Comparison of ENCODE assay signal across 15 cellular contexts in genomic region chr10:122207596-122207995, GRCh38.
DNase-seq lines count a peak whose midpoint lies in the region; ATAC-seq, FAIRE-seq and TF ChIP-seq lines count a peak whose summit lies in the region.
"Had no signal": no experiment of that assay in that cellular context is flagged by ENCODE, and none has a peak within 500 bp of the region (broad histone marks: within the 10 kb centered on the region; RNA-seq: fewer than 3 reads in every experiment).

No MANE protein-coding gene starts in this region.

- H3K36me3 ChIP-seq in psoas muscle (ENCODE audit: insufficient read depth in 1 of 2, low read depth in 1 of 2): peaks cover 0 to 53% of the 10 kb centered on the region in 2 donors

- intact Hi-C loops in psoas muscle (cut with DNase I): no loop called here

- FAIRE-seq in HTR-8/SVneo (lab: Jason Lieb, UNC): no peak

- peaks cover 7% of the 10 kb centered on the region for H3K4me1 ChIP-seq in psoas muscle

- ATAC-seq in psoas muscle (no peak), GM21786 (IDR thresholded peaks at IDR 0.05; ENCODE audit: unreplicated experiment) (no peak)
- ATAC-seq: naive thymus-derived CD4-positive, alpha-beta T cell had no signal

- peak overlapping the region; percentile 46 for H3K27ac ChIP-seq in psoas muscle
- H3K27ac ChIP-seq in coronary artery: no peak overlapping the region

- no peaks in the 10 kb centered on the region for H3K9me3 ChIP-seq in psoas muscle

- TF ChIP-seq CTCF in psoas muscle (IDR thresholded peaks at IDR 0.05): no peak
- TF ChIP-seq CTCF in coronary artery (IDR thresholded peaks at IDR 0.05): no peak

- no peaks in the 10 kb centered on the region for H3K27me3 ChIP-seq in psoas muscle (ENCODE audit: insufficient read depth in 3 of 3, low read length in 2 of 3)

- peak; percentile 26 to 42 for DNase-seq in SHP77 (lab: John Stamatoyannopoulos, UW)
- DNase-seq in SHP77 treated with DMSO at 0.1 percent for 48 hours (lab: John Stamatoyannopoulos, UW): no peak
- peak; percentile 29 for DNase-seq in NCI-H2171 (lab: John Stamatoyannopoulos, UW)
- peak; percentile 61 for DNase-seq in cerebellum (ENCODE audit: low spot score)
- DNase-seq in psoas muscle: no peak
- no peak for DNase-seq in HTR-8/SVneo (ENCODE audit: insufficient read length, low spot score)
- no peak for DNase-seq in coronary artery (ENCODE audit: low spot score)
- DNase-seq: activated B cell treated with CpG ODN at 0.5 μM for 24 hours; activated CD8-positive, alpha-beta memory T cell treated with anti-CD3 and anti-CD28 coated beads, Interleukin-2, amount 50 U/mL, for 48 hours; activated naive CD4-positive, alpha-beta T cell; HFFc6; naive thymus-derived CD4-positive, alpha-beta T cell; NCI-H146; stimulated activated CD4-positive, alpha-beta T cell treated with anti-CD3 and anti-CD28 coated beads, Interleukin-1b, Interleukin-23, amount 100 ng/mL, for 48 hours had no signal

- WGBS in psoas muscle, 3 donors: 74 to 78% (median 77%) methylated on average over 8 of the region's 8 CpGs

- no peak overlapping the region for H3K4me3 ChIP-seq in psoas muscle
- H3K4me3 ChIP-seq in coronary artery: no peak overlapping the region

Comparison
In these comparisons a context has a peak if more than half of its experiments do, and no peak if none do; other contexts are left out.
1. DNase-seq: peak in SHP77 (2 of 2), NCI-H2171 (single experiment) and cerebellum (single experiment); none in SHP77 treated with DMSO at 0.1 percent for 48 hours (single experiment), psoas muscle (0 of 2), HTR-8/SVneo (single experiment) and coronary artery (single experiment).